ENCODE assay signal across 15 cellular contexts in genomic region chr16:1944612-1945199, GRCh38. TPM values are rescaled to one million over a fixed set of nuclear protein-coding genes. Genes with fewer than 3 reads are reported as not detected.
DNase-seq lines count a peak whose midpoint lies in the region; ATAC-seq and TF ChIP-seq lines count a peak whose summit lies in the region.
"Had no signal": no experiment of that assay in that cellular context is flagged by ENCODE, and none has a peak within 500 bp of the region (broad histone marks: within the 10 kb centered on the region; RNA-seq: fewer than 3 reads in every experiment).

No MANE protein-coding gene starts in this region.

- TF ChIP-seq CTCF in CD4-positive, alpha-beta T cell (IDR thresholded peaks at IDR 0.05), result no peak
- no peak for TF ChIP-seq CTCF in neural progenitor cell (IDR thresholded peaks at IDR 0.05)
- no peak for TF ChIP-seq CTCF in foreskin fibroblast (IDR thresholded peaks at IDR 0.05; ENCODE audit: low read depth, low read length)

- no peaks in the 10 kb centered on the region for H3K9me3 Mint-ChIP-seq in CD4-positive, alpha-beta T cell
- no peaks in the 10 kb centered on the region for H3K9me3 Mint-ChIP-seq in CD8-positive, alpha-beta memory T cell
- no peaks in the 10 kb centered on the region for H3K9me3 Mint-ChIP-seq in activated naive CD8-positive, alpha-beta T cell (ENCODE audit: low read depth)
- H3K9me3 Mint-ChIP-seq in neural progenitor cell, result no peaks in the 10 kb centered on the region

- H3K27ac Mint-ChIP-seq in CD4-positive, alpha-beta T cell, result no peak overlapping the region
- peak overlapping the region in 4 of 8 donors; percentile 51 to 82 (median 56) for H3K27ac Mint-ChIP-seq in CD8-positive, alpha-beta memory T cell
- no peak overlapping the region for H3K27ac Mint-ChIP-seq in activated naive CD8-positive, alpha-beta T cell
- H3K27ac Mint-ChIP-seq in neural progenitor cell, result no peak overlapping the region

- H3K79me2 ChIP-seq in neural progenitor cell (ENCODE audit: low read depth), result peaks cover 10% of the 10 kb centered on the region

- no peak for ATAC-seq in CD4-positive, alpha-beta T cell (ENCODE audit: poor library complexity)
- ATAC-seq in sciatic nerve, result no peak
- ATAC-seq: esophagus mucosa had no signal

- H3K9me3 ChIP-seq in CD4-positive, alpha-beta T cell (ENCODE audit: control insufficient read depth, low read length), result no peaks in the 10 kb centered on the region
- H3K9me3 ChIP-seq in CD8-positive, alpha-beta memory T cell (ENCODE audit: low read length), result no peaks in the 10 kb centered on the region
- H3K9me3 ChIP-seq in neural progenitor cell (ENCODE audit: low read depth), result no peaks in the 10 kb centered on the region
- H3K9me3 ChIP-seq: BLaER1 treated with 17β-estradiol and CSF1 and Interleukin-3, amounts not matched to agents 10 nM and 100 nM; MG63; tibial artery had no signal

- peaks cover 7% of the 10 kb centered on the region for H3K36me3 Mint-ChIP-seq in CD4-positive, alpha-beta T cell (ENCODE audit: low read depth)
- H3K36me3 Mint-ChIP-seq in CD8-positive, alpha-beta memory T cell, result peaks cover 0 to 6% (median 0%) of the 10 kb centered on the region in 3 donors
- no peaks in the 10 kb centered on the region for H3K36me3 Mint-ChIP-seq in activated naive CD8-positive, alpha-beta T cell
- H3K36me3 Mint-ChIP-seq in neural progenitor cell, result no peaks in the 10 kb centered on the region

- H3K27ac ChIP-seq in CD4-positive, alpha-beta T cell (ENCODE audit: low read depth, low read length), result no peak overlapping the region
- H3K27ac ChIP-seq in CD8-positive, alpha-beta memory T cell (ENCODE audit: low read depth, low read length), result no peak overlapping the region
- H3K27ac ChIP-seq in neural progenitor cell, result no peak overlapping the region
- H3K27ac ChIP-seq: BLaER1 treated with 17β-estradiol and CSF1 and Interleukin-3, amounts not matched to agents 10 nM and 100 nM had no signal

- H4K20me1 ChIP-seq in neural progenitor cell (ENCODE audit: low read depth), result no peaks in the 10 kb centered on the region

- intact Hi-C loops in CD4-positive, alpha-beta T cell (cut with DNase I, micrococcal nuclease), result loop anchor here (5.0 kb wide), 3 partner anchors 48 to 177 kb away; partner anchors contain the start of genes NUBP2 (in 1 of the 2) and SPSB3 (in 1 of the 2)
- intact Hi-C loops in sciatic nerve (cut with DNase I), result no loop called here

- H3K9ac ChIP-seq in neural progenitor cell, result no peak overlapping the region
- H3K9ac ChIP-seq: BLaER1 treated with 17β-estradiol and CSF1 and Interleukin-3, amounts not matched to agents 10 nM and 100 nM had no signal

- no peak overlapping the region for H3K4me3 ChIP-seq in CD8-positive, alpha-beta memory T cell (ENCODE audit: low read length)
- no peak overlapping the region for H3K4me3 ChIP-seq in neural progenitor cell
- no peak overlapping the region for H3K4me3 ChIP-seq in foreskin fibroblast (ENCODE audit: low read depth in 1 of 2, low read length in 2 of 2)
- H3K4me3 ChIP-seq: tibial artery had no signal

- H3K4me1 Mint-ChIP-seq in CD4-positive, alpha-beta T cell (ENCODE audit: low read depth), result peaks cover 18% of the 10 kb centered on the region
- peaks cover 8 to 24% (median 11%) of the 10 kb centered on the region in 3 donors for H3K4me1 Mint-ChIP-seq in CD8-positive, alpha-beta memory T cell
- peaks cover 18% of the 10 kb centered on the region for H3K4me1 Mint-ChIP-seq in activated naive CD8-positive, alpha-beta T cell (ENCODE audit: low read depth)
- H3K4me1 Mint-ChIP-seq in neural progenitor cell, result peaks cover 15% of the 10 kb centered on the region

- peak overlapping the region; percentile 69 for H3K4me3 Mint-ChIP-seq in CD4-positive, alpha-beta T cell
- peak overlapping the region; percentile 13 to 94 (median 80) for H3K4me3 Mint-ChIP-seq in CD8-positive, alpha-beta memory T cell
- peak overlapping the region; percentile 50 for H3K4me3 Mint-ChIP-seq in activated naive CD8-positive, alpha-beta T cell
- H3K4me3 Mint-ChIP-seq in neural progenitor cell, result peak overlapping the region; percentile 92

- H3F3A ChIP-seq in neural progenitor cell (ENCODE audit: low read depth), result peaks cover 9% of the 10 kb centered on the region

- no peak overlapping the region for H3K4me2 ChIP-seq in neural progenitor cell

- no peaks in the 10 kb centered on the region for H3K27me3 Mint-ChIP-seq in CD4-positive, alpha-beta T cell
- H3K27me3 Mint-ChIP-seq in CD8-positive, alpha-beta memory T cell, result no peaks in the 10 kb centered on the region
- H3K27me3 Mint-ChIP-seq in activated naive CD8-positive, alpha-beta T cell, result no peaks in the 10 kb centered on the region
- H3K27me3 Mint-ChIP-seq in neural progenitor cell (ENCODE audit: insufficient read depth, low read depth), result peaks cover 2% of the 10 kb centered on the region

- DNase-seq in CD4-positive, alpha-beta T cell, result no peak
- no peak for DNase-seq in CD8-positive, alpha-beta memory T cell
- no peak for DNase-seq in neural progenitor cell (ENCODE audit: low spot score)
- no peak for DNase-seq in mucosa of gallbladder (ENCODE audit: low spot score)
- DNase-seq in sciatic nerve (ENCODE audit: low spot score), result no peak
- no peak for DNase-seq in foreskin fibroblast
- DNase-seq: glutamatergic neuron; NCI-H1694; stimulated activated CD4-positive, alpha-beta T cell treated with anti-CD3 and anti-CD28 coated beads, Interleukin-4, amount 100 ng/mL, for 4 hours had no signal

- H3K36me3 ChIP-seq in CD8-positive, alpha-beta memory T cell (ENCODE audit: insufficient read depth, low read length), result no peaks in the 10 kb centered on the region
- H3K36me3 ChIP-seq in neural progenitor cell, result no peaks in the 10 kb centered on the region

- peaks cover 16% of the 10 kb centered on the region for H3K4me1 ChIP-seq in CD8-positive, alpha-beta memory T cell (ENCODE audit: insufficient read depth, low read length)
- peaks cover 7% of the 10 kb centered on the region for H3K4me1 ChIP-seq in neural progenitor cell

- POLR2A ChIA-PET in CD4-positive, alpha-beta T cell (lab: Charles Lee), result no interaction called here
- POLR2A ChIA-PET in CD8-positive, alpha-beta memory T cell (lab: Charles Lee), result no interaction called here

- CTCF ChIA-PET in CD4-positive, alpha-beta T cell (lab: Charles Lee), result interaction anchor here (0.7 kb wide), 1 partner anchor 61 kb away, joined by 4 read pairs; no protein-coding TSS in a partner anchor
- CTCF ChIA-PET in CD8-positive, alpha-beta memory T cell (lab: Charles Lee), result no interaction called here

- H2AFZ ChIP-seq in neural progenitor cell (replicated peaks), result no peak overlapping the region

- no peaks in the 10 kb centered on the region for H3K27me3 ChIP-seq in CD4-positive, alpha-beta T cell (ENCODE audit: control insufficient read depth, insufficient read depth, low read length)
- H3K27me3 ChIP-seq in CD8-positive, alpha-beta memory T cell (ENCODE audit: insufficient read depth, low read length, poor library complexity, severe bottlenecking), result no peaks in the 10 kb centered on the region
- no peaks in the 10 kb centered on the region for H3K27me3 ChIP-seq in neural progenitor cell
- H3K27me3 ChIP-seq: MG63, tibial artery had no signal

RNA-seq across cellular contexts. Expression of gene MSRB1, which starts 1.7 kb away (rescaled TPM):
- total RNA-seq in CD4-positive, alpha-beta T cell, result 1 to 10 TPM; 2.3 to 2.4 TPM
- 10 to 100 TPM; 20.4 TPM for total RNA-seq in CD8-positive, alpha-beta memory T cell
- polyA plus RNA-seq in CD8-positive, alpha-beta memory T cell, result 20.2 TPM
- total RNA-seq in neural progenitor cell (ENCODE audit: low replicate concordance) (19.4 and 26.9 TPM in 2 replicates), mucosa of gallbladder (41.2 TPM), sciatic nerve (16.0 TPM)

RNA-seq across cellular contexts. Expression of gene RPL3L, which starts 9.8 kb away (rescaled TPM):
- not detected for total RNA-seq in CD4-positive, alpha-beta T cell
- under 1 TPM; 0.37 to 0.62 TPM for total RNA-seq in CD8-positive, alpha-beta memory T cell
- not detected for polyA plus RNA-seq in CD8-positive, alpha-beta memory T cell
- total RNA-seq in neural progenitor cell (ENCODE audit: low replicate concordance) (not detected in 2 replicates), mucosa of gallbladder (not detected), sciatic nerve (not detected)
- total RNA-seq: lung microvascular endothelial cell had no signal

RNA-seq across cellular contexts. Expression of gene NDUFB10, which starts 14.6 kb away (rescaled TPM):
- 10 to 100 TPM; 40.7 to 41.1 TPM for total RNA-seq in CD4-positive, alpha-beta T cell
- total RNA-seq in CD8-positive, alpha-beta memory T cell, result 100 to 1,000 TPM; 150 to 152 TPM
- 236 TPM for polyA plus RNA-seq in CD8-positive, alpha-beta memory T cell
- total RNA-seq in neural progenitor cell (ENCODE audit: low replicate concordance) (155 and 160 TPM in 2 replicates), mucosa of gallbladder (145 TPM), sciatic nerve (85.8 TPM)

RNA-seq across cellular contexts. Expression of gene RPS2, which starts 19.9 kb away (rescaled TPM):
- 1,000 to 10,000 TPM; 3,604 to 3,755 TPM for total RNA-seq in CD4-positive, alpha-beta T cell
- 1,000 to 10,000 TPM; 5,023 to 5,213 TPM for total RNA-seq in CD8-positive, alpha-beta memory T cell
- polyA plus RNA-seq in CD8-positive, alpha-beta memory T cell, result 5,049 TPM
- 3,079 and 5,348 TPM in 2 replicates for total RNA-seq in neural progenitor cell (ENCODE audit: low replicate concordance)
- total RNA-seq in mucosa of gallbladder, result 1,121 TPM
- 990 TPM for total RNA-seq in sciatic nerve

RNA-seq across cellular contexts. Expression of gene RNF151, which starts 21.9 kb away (rescaled TPM):
- not detected for total RNA-seq in CD4-positive, alpha-beta T cell
- total RNA-seq in CD8-positive, alpha-beta memory T cell, result not detected
- not detected for polyA plus RNA-seq in CD8-positive, alpha-beta memory T cell
- not detected in 2 replicates for total RNA-seq in neural progenitor cell (ENCODE audit: low replicate concordance)
- total RNA-seq in mucosa of gallbladder, result not detected
- not detected for total RNA-seq in sciatic nerve
- total RNA-seq: esophagus mucosa, lung microvascular endothelial cell had no signal
